ENCODE assay signal across 8 cellular contexts in the genomic region with DNA sequence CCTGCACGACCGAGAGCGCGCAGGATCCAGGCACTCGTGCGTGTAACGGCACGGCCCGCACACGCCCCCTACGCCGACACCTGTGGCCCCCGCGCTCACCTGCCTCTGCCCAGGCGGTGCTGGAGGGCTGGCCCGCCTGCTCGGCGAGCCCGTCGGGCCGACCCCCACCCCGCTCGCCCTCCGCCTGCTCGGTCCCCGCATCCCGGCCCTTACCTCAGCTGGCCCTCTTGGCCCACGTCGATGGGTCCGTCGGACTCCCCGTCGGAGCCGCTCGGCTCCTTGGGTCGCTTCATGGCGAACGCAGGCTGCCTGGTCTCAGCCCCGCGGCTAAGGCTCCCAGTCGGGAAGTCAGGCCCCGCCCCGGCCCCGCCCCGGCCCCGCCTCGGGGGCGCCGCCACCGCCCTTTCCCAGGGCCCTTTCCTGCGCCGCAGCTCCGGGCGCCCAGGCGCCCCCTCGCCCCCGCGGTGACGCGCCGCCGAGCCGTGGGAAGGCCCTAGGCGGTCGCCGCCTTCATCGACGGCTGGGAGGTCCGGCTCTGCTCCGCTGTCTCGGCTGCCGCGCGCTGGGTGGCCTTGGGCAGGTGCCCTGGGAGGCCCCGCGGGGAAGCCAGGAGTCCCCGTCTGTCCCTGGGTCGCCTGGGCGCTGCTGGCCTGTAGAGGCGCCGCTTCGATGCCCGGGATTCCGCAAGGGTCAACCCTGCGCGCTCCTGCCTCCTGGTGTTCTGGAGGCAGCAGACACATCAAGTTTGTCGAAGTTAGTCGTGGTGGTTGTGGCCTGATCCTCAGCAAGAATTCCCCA. TPM values are rescaled to one million over a fixed set of nuclear protein-coding genes. Genes with fewer than 3 reads are reported as not detected.
DNase-seq lines count a peak whose midpoint lies in the region; ATAC-seq and TF ChIP-seq lines count a peak whose summit lies in the region.

A gene (minus strand): TSS at position 311 of the 798 bp plus-strand sequence. CDS start 18 bp downstream, at position 293.

- peak in 1 of 2 donors; percentile 58 for TF ChIP-seq POLR2A in heart left ventricle (IDR thresholded peaks at IDR 0.05)
- TF ChIP-seq POLR2A in vagina (IDR thresholded peaks at IDR 0.05), result no peak

- peak; percentile 41 to 93 (median 80) for ATAC-seq in heart left ventricle

- TF ChIP-seq CTCF in AG09309 (IDR thresholded peaks at IDR 0.05; ENCODE audit: control insufficient read depth, insufficient read depth, low read depth, low read length, missing control alignments) (peak; percentile 21), heart left ventricle (IDR thresholded peaks at IDR 0.05) (peak in 10 of 12 donors; percentile 10 to 56 (median 33)), retinal pigment epithelial cell (conservative IDR thresholded peaks at IDR 0.05; ENCODE audit: low read depth, low read length) (peak; percentile 55), vagina (IDR thresholded peaks at IDR 0.05) (peak in 1 of 3 experiments; percentile 9)

- DNase-seq in AG09309 (ENCODE audit: low read depth) (no peak), HK-2 (ENCODE audit: unreplicated experiment) (peak; percentile 50), SHP77 (lab: John Stamatoyannopoulos, UW) (peak; percentile 57), activated gamma-delta T cell treated with Interleukin-2 at 50 U/mL for 16 hours (peak; percentile 24), heart left ventricle (peak; percentile 86 to 91 (median 87)), retinal pigment epithelial cell (ENCODE audit: low read depth) (no peak), vagina (ENCODE audit: extremely low spot score in 2 of 2) (no peak), middle frontal gyrus (ENCODE audit: extremely low spot score, low spot score) (no peak)

- H3K4me3 ChIP-seq in AG09309 (ENCODE audit: control insufficient read depth, low read depth, low read length) (peak within 1 kb of the TSS; percentile 14; the same call in 1 of the 2 replicates), heart left ventricle (peak within 1 kb of the TSS; percentile 37 to 96 (median 74)), retinal pigment epithelial cell (ENCODE audit: low read length) (peak within 1 kb of the TSS; percentile 23), vagina (peak within 1 kb of the TSS; percentile 38 to 45)

- no peaks in the 10 kb centered on the region for H3K9me3 ChIP-seq in heart left ventricle
- H3K9me3 ChIP-seq in vagina, result no peaks in the 10 kb centered on the region

- H3K36me3 ChIP-seq in heart left ventricle (no peaks in the 10 kb centered on the region), vagina (no peaks in the 10 kb centered on the region)

- WGBS in heart left ventricle, 4 donors, result 8 to 21% (median 13%) methylated on average over 35 to 88 of the region's 88 CpGs

- H3K27me3 ChIP-seq in heart left ventricle (peaks cover 0 to 21% (median 0%) of the 10 kb centered on the region in 9 donors), vagina (no peaks in the 10 kb centered on the region)

- peaks cover 0 to 31% (median 11%) of the 10 kb centered on the region in 12 donors for H3K4me1 ChIP-seq in heart left ventricle
- H3K4me1 ChIP-seq in vagina, result peaks cover 9% of the 10 kb centered on the region

- intact Hi-C loops in heart left ventricle (cut with DNase I), result no loop called here
- intact Hi-C loops in vagina (cut with DNase I), result no loop called here

- peak within 1 kb of the TSS; percentile 75 to 97 (median 86) for H3K27ac ChIP-seq in heart left ventricle
- H3K27ac ChIP-seq in vagina, result peak within 1 kb of the TSS; percentile 75

RNA-seq across cellular contexts. Expression of the gene that starts here (rescaled TPM):
- total RNA-seq in heart left ventricle (10 to 100 TPM in 7 of 9 donors, 1 to 10 TPM in 2; 7.0 to 35.2 (median 18.8) TPM), vagina (8.8 TPM)
- 10 to 100 TPM; 10.6 to 23.3 TPM for polyA plus RNA-seq in heart left ventricle

Comparison
In these comparisons a context has a peak if more than half of its experiments do, and no peak if none do; other contexts are left out.
1. DNase-seq: peak in HK-2 (single experiment), SHP77 (2 of 2), activated gamma-delta T cell treated with Interleukin-2 at 50 U/mL for 16 hours (single experiment) and heart left ventricle (5 of 5); none in AG09309 (single experiment), retinal pigment epithelial cell (single experiment), vagina (0 of 2) and middle frontal gyrus (single experiment).
2. H3K4me3 ChIP-seq: peak in every context shown above with its lines; median percentile 74 in heart left ventricle; 42 in vagina; 23 in retinal pigment epithelial cell; 14 in AG09309.